ENCODE assay signal across 8 cellular contexts in genomic region chr15:57705746-57706404, GRCh38. TPM values are rescaled to one million over a fixed set of nuclear protein-coding genes. Genes with fewer than 3 reads are reported as not detected.
A peak's percentile ranks its signal among the peaks of the same experiment; 100 is the strongest.
DNase-seq lines count a peak whose midpoint lies in the region; ATAC-seq, FAIRE-seq and TF ChIP-seq lines count a peak whose summit lies in the region.

No MANE protein-coding gene starts in this region.

- peaks cover 16% of the 10 kb centered on the region for H3K4me1 ChIP-seq in endothelial cell of umbilical vein (ENCODE audit: control insufficient read depth, extremely low read depth, insufficient read depth, low read length)
- H3K4me1 ChIP-seq in neural progenitor cell, result peaks cover 9% of the 10 kb centered on the region

- H3F3A ChIP-seq in neural progenitor cell (ENCODE audit: low read depth), result no peaks in the 10 kb centered on the region

- CTCF ChIA-PET in CD4-positive, alpha-beta T cell (lab: Charles Lee), result interaction anchor here (0.8 to 1.5 kb wide), 2 partner anchors 9 to 27 kb away, joined by 3 to 5 read pairs; no protein-coding TSS in a partner anchor
- CTCF ChIA-PET in endothelial cell of umbilical vein (lab: Charles Lee), result interaction anchor here (1.1 to 3.6 kb wide), 16 partner anchors 9 to 365 kb away, joined by 3 to 33 read pairs (median 8); no protein-coding TSS in a partner anchor

- no peaks in the 10 kb centered on the region for H4K20me1 ChIP-seq in endothelial cell of umbilical vein (replicated peaks; ENCODE audit: control insufficient read depth, extremely low read depth, insufficient read depth, low read length)
- H4K20me1 ChIP-seq in neural progenitor cell (ENCODE audit: low read depth), result peaks cover 4% of the 10 kb centered on the region

- H3K4me3 Mint-ChIP-seq in CD4-positive, alpha-beta T cell, result peak overlapping the region; percentile 85
- H3K4me3 Mint-ChIP-seq in neural progenitor cell, result peak overlapping the region; percentile 96

- ATAC-seq in CD4-positive, alpha-beta T cell (ENCODE audit: poor library complexity), result no peak
- no peak for ATAC-seq in activated CD4-positive, CD25-positive, alpha-beta regulatory T cell treated with anti-CD3 and anti-CD28 coated beads, Interleukin-2, amount 50 U/mL, for 24 hours
- no peak for ATAC-seq in HG03025 (IDR thresholded peaks at IDR 0.05; ENCODE audit: low FRiP score, unreplicated experiment)

- no peaks in the 10 kb centered on the region for H3K9me3 ChIP-seq in CD4-positive, alpha-beta T cell (ENCODE audit: control insufficient read depth, low read length)
- H3K9me3 ChIP-seq in endothelial cell of umbilical vein (replicated peaks; ENCODE audit: control insufficient read depth, insufficient read depth, low read length) (no peaks in the 10 kb centered on the region), neural progenitor cell (ENCODE audit: low read depth) (no peaks in the 10 kb centered on the region)

- H3K36me3 Mint-ChIP-seq in CD4-positive, alpha-beta T cell (ENCODE audit: low read depth), result peaks cover 41% of the 10 kb centered on the region
- peaks cover 4% of the 10 kb centered on the region for H3K36me3 Mint-ChIP-seq in neural progenitor cell

- H3K9ac ChIP-seq in endothelial cell of umbilical vein (replicated peaks; ENCODE audit: extremely low read depth, insufficient read depth, low read length) (peak overlapping the region; percentile 80), neural progenitor cell (no peak overlapping the region)

- H3K4me2 ChIP-seq in endothelial cell of umbilical vein (ENCODE audit: insufficient read depth, low read length) (peak overlapping the region; percentile 58), neural progenitor cell (peak overlapping the region; percentile 92)

- no peak for TF ChIP-seq CTCF in CD4-positive, alpha-beta T cell (IDR thresholded peaks at IDR 0.05)
- TF ChIP-seq CTCF in endothelial cell of umbilical vein (IDR thresholded peaks at IDR 0.05; ENCODE audit: extremely low read depth in 1 of 2, insufficient read depth in 1 of 2, low read depth in 1 of 2, low read length in 2 of 2) (no peak), neural progenitor cell (IDR thresholded peaks at IDR 0.05) (no peak)

- peak overlapping the region; percentile 99 for H3K27ac Mint-ChIP-seq in CD4-positive, alpha-beta T cell
- peak overlapping the region; percentile 64 for H3K27ac Mint-ChIP-seq in neural progenitor cell

- FAIRE-seq in endothelial cell of umbilical vein (lab: Jason Lieb, UNC), result no peak
- no peak for FAIRE-seq in GM12892 (lab: Jason Lieb, UNC)

- H3K36me3 ChIP-seq in endothelial cell of umbilical vein (ENCODE audit: control insufficient read depth in 2 of 2, extremely low read depth in 1 of 2, insufficient read depth in 2 of 2, low read length in 2 of 2), result peaks cover 2 to 13% of the 10 kb centered on the region in 2 experiments
- peaks cover 4% of the 10 kb centered on the region for H3K36me3 ChIP-seq in neural progenitor cell

- no peaks in the 10 kb centered on the region for H3K9me1 ChIP-seq in endothelial cell of umbilical vein (replicated peaks; ENCODE audit: control insufficient read depth, extremely low read depth, insufficient read depth, low read length)

- no peak for DNase-seq in CD4-positive, alpha-beta T cell
- DNase-seq in NCI-H69 (lab: John Stamatoyannopoulos, UW), result peak; percentile 24
- no peak for DNase-seq in endothelial cell of umbilical vein (ENCODE audit: low read depth, low spot score)
- DNase-seq in neural progenitor cell (ENCODE audit: low spot score), result no peak
- no peak for DNase-seq in superior temporal gyrus (ENCODE audit: extremely low spot score)
- DNase-seq in GM12892 (ENCODE audit: insufficient read length), result no peak

- dilution Hi-C loops in endothelial cell of umbilical vein (cut with MboI; ENCODE audit: extremely low pct_ligation_motif_present, low sequenced_read_pairs), result no loop called here

- intact Hi-C loops in CD4-positive, alpha-beta T cell (cut with DNase I, micrococcal nuclease), result loop anchor here in 1 of 2 experiments (10.0 kb wide), 4 partner anchors 111 to 1979 kb away; partner anchors contain the start of genes BNIP2, MYZAP, RFX7 and ZNF280D
- intact Hi-C loops in endothelial cell of umbilical vein (cut with micrococcal nuclease), result loop anchor here (1.0 to 5.0 kb wide), 5 partner anchors 14 to 365 kb away; no protein-coding TSS in a partner anchor

- H3K4me1 Mint-ChIP-seq in CD4-positive, alpha-beta T cell (ENCODE audit: low read depth), result peaks cover 86% of the 10 kb centered on the region
- H3K4me1 Mint-ChIP-seq in neural progenitor cell, result peaks cover 15% of the 10 kb centered on the region

- TF ChIP-seq POLR2A in endothelial cell of umbilical vein (IDR thresholded peaks at IDR 0.05; ENCODE audit: low read depth, low read length) (no peak), GM12892 (IDR thresholded peaks at IDR 0.05; ENCODE audit: low read depth, low read length) (no peak)

- TSS peak; percentile 63 for BruUV-seq in endothelial cell of umbilical vein (replicated peaks; lab: Mats Ljungman, UMichigan)

- H3K79me2 ChIP-seq in endothelial cell of umbilical vein (ENCODE audit: control insufficient read depth, insufficient read depth, low read length), result peaks cover 35% of the 10 kb centered on the region
- peaks cover 40% of the 10 kb centered on the region for H3K79me2 ChIP-seq in neural progenitor cell (ENCODE audit: low read depth)

- no peaks in the 10 kb centered on the region for H3K9me3 Mint-ChIP-seq in CD4-positive, alpha-beta T cell
- no peaks in the 10 kb centered on the region for H3K9me3 Mint-ChIP-seq in neural progenitor cell

- H2AFZ ChIP-seq in endothelial cell of umbilical vein (ENCODE audit: low read depth, low read length) (peak overlapping the region; percentile 85), neural progenitor cell (replicated peaks) (peak overlapping the region; percentile 95)

- H3K27ac ChIP-seq in CD4-positive, alpha-beta T cell (ENCODE audit: low read depth, low read length), result peak overlapping the region; percentile 87
- H3K27ac ChIP-seq in endothelial cell of umbilical vein (ENCODE audit: insufficient read depth, low read depth, low read length) (peak overlapping the region; percentile 74), neural progenitor cell (no peak overlapping the region)

- H3K27me3 ChIP-seq in CD4-positive, alpha-beta T cell (ENCODE audit: control insufficient read depth, insufficient read depth, low read length), result no peaks in the 10 kb centered on the region
- H3K27me3 ChIP-seq in endothelial cell of umbilical vein (ENCODE audit: control insufficient read depth in 2 of 2, insufficient read depth in 2 of 2, low read length in 2 of 2) (no peaks in the 10 kb centered on the region), neural progenitor cell (peaks cover 30% of the 10 kb centered on the region)

- H3K4me3 ChIP-seq in endothelial cell of umbilical vein (replicated peaks in 1 of 3; ENCODE audit: insufficient read depth in 1 of 3, low read depth in 1 of 3, low read length in 3 of 3) (peak overlapping the region in 2 of 3 experiments; percentile 59 to 71), neural progenitor cell (peak overlapping the region; percentile 79)

- no peaks in the 10 kb centered on the region for H3K27me3 Mint-ChIP-seq in CD4-positive, alpha-beta T cell
- H3K27me3 Mint-ChIP-seq in neural progenitor cell (ENCODE audit: insufficient read depth, low read depth), result no peaks in the 10 kb centered on the region

- POLR2A ChIA-PET in CD4-positive, alpha-beta T cell (lab: Charles Lee), result interaction anchor here (1.1 to 2.1 kb wide), 10 partner anchors 15 to 1984 kb away, joined by 3 to 14 read pairs (median 6); partner anchors contain the start of genes BNIP2 and ZNF280D
- POLR2A ChIA-PET in endothelial cell of umbilical vein (lab: Charles Lee), result interaction anchor here (0.7 kb wide), 1 partner anchor 111 kb away, joined by 4 read pairs; no protein-coding TSS in a partner anchor

TF ChIP-seq in endothelial cell of umbilical vein, 7 proteins besides CTCF, POLR2A, EP300 and RAD21:
- TF ChIP-seq MAX (IDR thresholded peaks at IDR 0.05; ENCODE audit: insufficient read depth, insufficient read length), result no peak
- no peak for TF ChIP-seq GATA2 (IDR thresholded peaks at IDR 0.05; ENCODE audit: insufficient read depth, insufficient read length, low read depth, low read length)
- no peak for TF ChIP-seq JUN (IDR thresholded peaks at IDR 0.05; ENCODE audit: borderline replicate concordance, insufficient read depth, insufficient read length, low read depth)

RNA-seq across cellular contexts. Expression of gene POLR2M, which starts 0.6 kb away (rescaled TPM):
- total RNA-seq in CD4-positive, alpha-beta T cell, result 100 to 1,000 TPM in 1 of 2 experiments, 10 to 100 TPM in 1; 88.5 to 109 TPM
- total RNA-seq in endothelial cell of umbilical vein (42.5 and 50.6 TPM in 2 replicates), neural progenitor cell (ENCODE audit: low replicate concordance) (204 and 1,069 TPM in 2 replicates)
- polyA plus RNA-seq in endothelial cell of umbilical vein, result 38.4 and 68.2 TPM in 2 replicates
- 42.5 and 67.4 TPM in 2 replicates for polyA plus RNA-seq in endothelial cell of umbilical vein (2011; cell fraction: cytosol; rRNA removed)
- 34.7 and 45.1 TPM in 2 replicates for polyA plus RNA-seq in endothelial cell of umbilical vein (2011; cell fraction: nucleus; rRNA removed)
- 24.9 and 27.9 TPM in 2 replicates for polyA plus RNA-seq in endothelial cell of umbilical vein (2012)
- polyA minus RNA-seq in endothelial cell of umbilical vein, result 46.0 and 74.4 TPM in 2 replicates
- polyA minus RNA-seq in endothelial cell of umbilical vein (2011; cell fraction: cytosol; rRNA and poly(A)+ RNA removed), result 80.5 TPM
- 42.3 and 67.3 TPM in 2 replicates for polyA minus RNA-seq in endothelial cell of umbilical vein (2011; cell fraction: nucleus; rRNA and poly(A)+ RNA removed)
- polyA plus RNA-seq in GM12892 (2012; ENCODE audit: missing spikeins), result 28.9 TPM
